In the genomic region with DNA sequence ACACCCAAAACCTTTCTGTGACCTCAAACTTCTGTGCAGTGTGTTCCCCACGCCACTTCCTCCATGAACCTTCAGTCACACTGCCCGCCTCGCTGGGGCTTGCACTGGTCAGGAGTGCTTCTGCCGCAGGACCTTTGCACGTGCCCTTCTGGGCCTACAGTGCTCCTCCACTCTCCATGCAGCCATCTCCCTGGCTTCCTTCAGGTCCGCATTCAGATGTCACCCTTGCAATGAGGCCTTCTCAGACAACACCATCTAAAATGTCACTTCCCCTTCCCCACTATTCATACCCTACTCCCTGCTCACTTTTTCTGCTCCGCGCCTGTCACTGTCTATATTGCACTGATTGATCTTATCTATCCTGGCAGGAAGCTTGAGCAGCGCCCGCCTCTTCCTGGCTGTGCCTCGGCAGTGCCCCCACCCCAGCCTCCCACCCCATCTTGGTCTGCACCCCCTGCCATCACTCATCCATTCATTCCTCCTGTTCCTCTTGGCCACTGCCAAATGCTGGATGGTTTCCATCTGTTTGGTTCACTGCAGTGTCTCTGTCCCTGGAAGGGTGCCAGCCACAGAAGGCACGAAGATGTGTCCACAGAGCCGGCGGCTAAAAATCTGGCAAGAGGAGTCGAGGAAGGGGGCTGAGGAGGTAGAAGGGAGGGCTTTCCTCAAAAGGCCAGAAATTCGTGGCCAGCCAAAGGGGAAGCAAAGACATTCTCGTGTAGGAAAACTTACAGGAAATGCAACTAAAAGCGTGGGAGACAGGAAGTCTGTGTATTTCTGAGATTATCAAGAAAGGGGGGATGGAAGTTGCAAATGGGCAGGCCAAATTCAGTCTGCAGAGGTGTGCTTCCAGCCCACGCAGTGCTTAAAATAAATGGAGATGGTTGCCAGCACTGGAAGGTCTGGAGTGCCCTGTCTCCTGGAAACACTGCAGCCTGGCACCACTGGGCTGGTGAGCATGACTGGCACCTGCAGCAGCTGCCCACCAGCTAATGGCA, we compare ENCODE assay signal across 8 cellular contexts. TPM values are rescaled to one million over a fixed set of nuclear protein-coding genes. Genes with fewer than 3 reads are reported as not detected.
DNase-seq lines count a peak whose midpoint lies in the region; ATAC-seq, FAIRE-seq and TF ChIP-seq lines count a peak whose summit lies in the region.

No MANE protein-coding gene starts in this region.

- H3K9me3 ChIP-seq in CD4-positive, CD25-positive, alpha-beta regulatory T cell (ENCODE audit: control insufficient read depth in 2 of 2, low read length in 2 of 2): no peaks in the 10 kb centered on the region
- peaks cover 0 to 3% (median 0%) of the 10 kb centered on the region in 12 donors for H3K9me3 ChIP-seq in heart left ventricle
- no peaks in the 10 kb centered on the region for H3K9me3 ChIP-seq in OCI-LY7 (ENCODE audit: low read length)

- intact Hi-C loops in heart left ventricle (cut with DNase I) (loop anchor here in 1 of 10 donors (5.0 kb wide), 1 partner anchor 33 kb away; no protein-coding TSS in a partner anchor), sciatic nerve (cut with DNase I) (no loop called here), OCI-LY7 (cut with micrococcal nuclease; ENCODE audit: unreplicated experiment) (no loop called here)

- H3K27ac ChIP-seq in CD4-positive, CD25-positive, alpha-beta regulatory T cell (ENCODE audit: insufficient read depth, low read length, poor library complexity, severe bottlenecking): no peak overlapping the region
- H3K27ac ChIP-seq in heart left ventricle (peak overlapping the region in 11 of 12 donors; percentile 26 to 75 (median 55)), OCI-LY7 (ENCODE audit: low read depth, low read length, poor library complexity, severe bottlenecking) (no peak overlapping the region)

- H3K27me3 ChIP-seq in CD4-positive, CD25-positive, alpha-beta regulatory T cell (ENCODE audit: control insufficient read depth, insufficient read depth, low read length): no peaks in the 10 kb centered on the region
- no peaks in the 10 kb centered on the region for H3K27me3 ChIP-seq in heart left ventricle

- no peaks in the 10 kb centered on the region for H4K20me1 ChIP-seq in OCI-LY7 (ENCODE audit: insufficient read depth, low read length)

- no TSS peak for BruUV-seq in OCI-LY7 (replicated peaks; lab: Mats Ljungman, UMichigan)

- no peaks in the 10 kb centered on the region for H3K9me3 Mint-ChIP-seq in CD4-positive, CD25-positive, alpha-beta regulatory T cell
- H3K9me3 Mint-ChIP-seq in activated naive CD4-positive, alpha-beta T cell treated with anti-CD3 and anti-CD28 coated beads, Interleukin-2, amount 10 ng/mL, durations not matched to agents 7 days and 5 days: no peaks in the 10 kb centered on the region

- no peak overlapping the region for H3K4me2 ChIP-seq in OCI-LY7 (ENCODE audit: low read length)

- TF ChIP-seq POLR2A in NB4 (IDR thresholded peaks at IDR 0.05; ENCODE audit: extremely low read depth, insufficient read length): no peak
- TF ChIP-seq POLR2A in heart left ventricle (IDR thresholded peaks at IDR 0.05): no peak
- TF ChIP-seq POLR2A in H54 (IDR thresholded peaks at IDR 0.05; ENCODE audit: low read depth, low read length): no peak

- ATAC-seq in CD4-positive, CD25-positive, alpha-beta regulatory T cell (ENCODE audit: low read depth in 2 of 2): peak; percentile 58
- ATAC-seq in heart left ventricle (peak; percentile 73 to 91 (median 88)), sciatic nerve (peak; percentile 13), GM19035 (IDR thresholded peaks at IDR 0.05; ENCODE audit: unreplicated experiment) (no peak)

- peaks cover 24 to 66% (median 51%) of the 10 kb centered on the region in 4 donors for H3K4me1 Mint-ChIP-seq in CD4-positive, CD25-positive, alpha-beta regulatory T cell
- peaks cover 79% of the 10 kb centered on the region for H3K4me1 Mint-ChIP-seq in activated naive CD4-positive, alpha-beta T cell treated with anti-CD3 and anti-CD28 coated beads, Interleukin-2, amount 10 ng/mL, durations not matched to agents 7 days and 5 days

- TF ChIP-seq CTCF in NB4 (IDR thresholded peaks at IDR 0.05; ENCODE audit: low read depth, low read length) (no peak), heart left ventricle (IDR thresholded peaks at IDR 0.05) (no peak), OCI-LY7 (conservative IDR thresholded peaks at IDR 0.05; ENCODE audit: low read length) (no peak)

- H3K79me2 ChIP-seq in OCI-LY7 (ENCODE audit: insufficient read depth, low read depth, low read length): no peaks in the 10 kb centered on the region

- H3K4me3 Mint-ChIP-seq in CD4-positive, CD25-positive, alpha-beta regulatory T cell: peak overlapping the region; percentile 11 to 83 (median 72)
- H3K4me3 Mint-ChIP-seq in activated naive CD4-positive, alpha-beta T cell treated with anti-CD3 and anti-CD28 coated beads, Interleukin-2, amount 10 ng/mL, durations not matched to agents 7 days and 5 days: peak overlapping the region; percentile 32

- H2AFZ ChIP-seq in OCI-LY7 (ENCODE audit: low read length): no peak overlapping the region

- POLR2A ChIA-PET in OCI-LY7 (lab: Charles Lee): no interaction called here

- 40 to 46% (median 43%) methylated on average over 19 of the region's 19 CpGs for WGBS in heart left ventricle, 4 donors

- H3K36me3 ChIP-seq in CD4-positive, CD25-positive, alpha-beta regulatory T cell (ENCODE audit: control insufficient read depth, insufficient read depth, low read length): no peaks in the 10 kb centered on the region
- H3K36me3 ChIP-seq in heart left ventricle (no peaks in the 10 kb centered on the region), OCI-LY7 (ENCODE audit: insufficient read depth, low read length) (no peaks in the 10 kb centered on the region)

- CTCF ChIA-PET in activated naive CD4-positive, alpha-beta T cell treated with anti-CD3 and anti-CD28 coated beads, Interleukin-2, amount 10 ng/mL, durations not matched to agents 7 days and 5 days (lab: Charles Lee): interaction anchor here (0.8 to 1.0 kb wide), 3 partner anchors 17 to 52 kb away, joined by 3 read pairs; partner anchors contain the start of gene SYNJ2
- CTCF ChIA-PET in OCI-LY7 (lab: Charles Lee; ENCODE audit: unreplicated experiment): no interaction called here

- peak overlapping the region; percentile 88 to 94 (median 91) for H3K27ac Mint-ChIP-seq in CD4-positive, CD25-positive, alpha-beta regulatory T cell
- peak overlapping the region; percentile 82 for H3K27ac Mint-ChIP-seq in activated naive CD4-positive, alpha-beta T cell treated with anti-CD3 and anti-CD28 coated beads, Interleukin-2, amount 10 ng/mL, durations not matched to agents 7 days and 5 days

- peak overlapping the region; percentile 66 for H3K4me3 ChIP-seq in CD4-positive, CD25-positive, alpha-beta regulatory T cell (ENCODE audit: low read depth, low read length)
- H3K4me3 ChIP-seq in NB4 (ENCODE audit: low read depth, low read length) (no peak overlapping the region), heart left ventricle (no peak overlapping the region), OCI-LY7 (ENCODE audit: low read depth, low read length, poor library complexity, severe bottlenecking) (no peak overlapping the region)

- peaks cover 19% of the 10 kb centered on the region for H3K4me1 ChIP-seq in CD4-positive, CD25-positive, alpha-beta regulatory T cell (ENCODE audit: control insufficient read depth, insufficient read depth, low read length, poor library complexity, severe bottlenecking)
- H3K4me1 ChIP-seq in heart left ventricle: peaks cover 8 to 48% (median 35%) of the 10 kb centered on the region in 12 donors
- no peaks in the 10 kb centered on the region for H3K4me1 ChIP-seq in OCI-LY7 (ENCODE audit: insufficient read depth, low read length, poor library complexity, severe bottlenecking)

- DNase-seq in CD4-positive, CD25-positive, alpha-beta regulatory T cell: peak in 2 of 3 donors; percentile 21 to 54
- DNase-seq in NB4 (ENCODE audit: low read depth): peak; percentile 49
- DNase-seq in activated naive CD4-positive, alpha-beta T cell treated with anti-CD3 and anti-CD28 coated beads, Interleukin-2, amount 10 ng/mL, durations not matched to agents 7 days and 5 days: peak; percentile 57
- peak in 4 of 5 donors; percentile 58 to 78 (median 70) for DNase-seq in heart left ventricle
- no peak for DNase-seq in sciatic nerve (ENCODE audit: low spot score)
- DNase-seq in H54 (ENCODE audit: insufficient read length, low spot score): no peak
- DNase-seq in OCI-LY7 (ENCODE audit: low spot score): no peak

- H3K36me3 Mint-ChIP-seq in CD4-positive, CD25-positive, alpha-beta regulatory T cell: peaks cover 21% of the 10 kb centered on the region
- H3K36me3 Mint-ChIP-seq in activated naive CD4-positive, alpha-beta T cell treated with anti-CD3 and anti-CD28 coated beads, Interleukin-2, amount 10 ng/mL, durations not matched to agents 7 days and 5 days: peaks cover 34% of the 10 kb centered on the region

- H3K27me3 Mint-ChIP-seq in CD4-positive, CD25-positive, alpha-beta regulatory T cell: no peaks in the 10 kb centered on the region
- no peaks in the 10 kb centered on the region for H3K27me3 Mint-ChIP-seq in activated naive CD4-positive, alpha-beta T cell treated with anti-CD3 and anti-CD28 coated beads, Interleukin-2, amount 10 ng/mL, durations not matched to agents 7 days and 5 days

- no peak for FAIRE-seq in H54 (lab: Jason Lieb, UNC)

- H3K9me2 ChIP-seq in OCI-LY7 (ENCODE audit: insufficient read depth, low read length): no peaks in the 10 kb centered on the region

RNA-seq across cellular contexts. Expression of gene SYNJ2, which starts 27.5 kb away (rescaled TPM):
- 46.3 TPM for total RNA-seq in CD4-positive, CD25-positive, alpha-beta regulatory T cell
- 10 to 100 TPM in 2 of 4 donors, 1 to 10 TPM in 2; 6.4 to 12.4 (median 8.6) TPM for polyA plus RNA-seq in CD4-positive, CD25-positive, alpha-beta regulatory T cell
- total RNA-seq in heart left ventricle: 10 to 100 TPM in 8 of 9 donors, 1 to 10 TPM in 1; 7.5 to 27.0 (median 18.2) TPM
- polyA plus RNA-seq in heart left ventricle: 10 to 100 TPM; 15.0 to 25.8 TPM
- 22.5 TPM for total RNA-seq in sciatic nerve
- total RNA-seq in OCI-LY7 (2014; rRNA removed; shearing (Covaris generic)): not detected in 2 replicates
- total RNA-seq in OCI-LY7 (2022): 0.09 and 0.21 TPM in 2 replicates

Comparison
In these comparisons a context has a peak if more than half of its experiments do, and no peak if none do; other contexts are left out.
1. DNase-seq: peak in CD4-positive, CD25-positive, alpha-beta regulatory T cell (2 of 3), NB4 (single experiment), activated naive CD4-positive, alpha-beta T cell treated with anti-CD3 and anti-CD28 coated beads, Interleukin-2, amount 10 ng/mL, durations not matched to agents 7 days and 5 days (single experiment) and heart left ventricle (4 of 5); none in sciatic nerve (single experiment), H54 (single experiment) and OCI-LY7 (single experiment).
2. H3K27ac ChIP-seq: peak in heart left ventricle (11 of 12); none in CD4-positive, CD25-positive, alpha-beta regulatory T cell (single experiment) and OCI-LY7 (single experiment).
3. RNA of gene SYNJ2, which starts 27.5 kb away (total RNA-seq): 46.3 TPM in CD4-positive, CD25-positive, alpha-beta regulatory T cell (single experiment), 22.5 TPM in sciatic nerve (single experiment) and 7.5 to 27.0 TPM in heart left ventricle; 0.09 to 0.21 TPM in OCI-LY7; every median in the first group is over 4 times any median in the second.